In the genomic region with DNA sequence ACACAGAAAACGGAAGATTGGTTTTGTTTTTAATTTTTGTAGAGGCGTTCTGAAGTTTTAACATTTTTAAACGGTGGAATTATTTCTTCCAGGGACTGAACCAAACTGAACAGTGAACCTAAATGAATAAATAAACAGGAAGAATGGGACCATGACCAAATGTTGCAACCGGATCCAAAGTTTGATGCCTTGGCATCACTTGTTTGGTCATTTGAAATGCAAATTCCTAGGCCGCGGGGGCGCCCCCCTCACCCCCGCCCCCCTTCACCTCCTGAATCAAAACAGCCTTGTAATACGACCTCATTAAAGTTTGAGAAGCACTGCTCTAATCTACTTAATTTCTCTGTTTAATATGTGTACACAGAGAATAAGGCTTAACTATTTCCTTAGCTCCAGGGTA, we compare ENCODE assay signal across 27 cellular contexts. TPM values are rescaled to one million over a fixed set of nuclear protein-coding genes. Genes with fewer than 3 reads are reported as not detected.
A peak's percentile ranks its signal among the peaks of the same experiment; 100 is the strongest.
DNase-seq lines count a peak whose midpoint lies in the region; ATAC-seq and TF ChIP-seq lines count a peak whose summit lies in the region.
"Had no signal": no experiment of that assay in that cellular context is flagged by ENCODE, and none has a peak within 500 bp of the region (broad histone marks: within the 10 kb centered on the region; RNA-seq: fewer than 3 reads in every experiment).

No MANE protein-coding gene starts in this region.

- H3K4me2 ChIP-seq in H9 (ENCODE audit: insufficient read depth, insufficient read length, low read length): peak overlapping the region; percentile 47
- H3K4me2 ChIP-seq in neural progenitor cell: peak overlapping the region; percentile 70

- peaks cover 32% of the 10 kb centered on the region for H3F3A ChIP-seq in neural progenitor cell (ENCODE audit: low read depth)

- peaks cover 5% of the 10 kb centered on the region for H3K4me1 ChIP-seq in H9 (ENCODE audit: insufficient read depth, low read length)
- H3K4me1 ChIP-seq in neural progenitor cell: peaks cover 47% of the 10 kb centered on the region
- H3K4me1 ChIP-seq: gastroesophageal sphincter, sigmoid colon had no signal

- TF ChIP-seq CTCF in H9 (conservative IDR thresholded peaks at IDR 0.05): no peak
- no peak for TF ChIP-seq CTCF in activated B cell treated with CpG ODN at 0.5 μM for 24 hours (IDR thresholded peaks at IDR 0.05)
- no peak for TF ChIP-seq CTCF in neural progenitor cell (IDR thresholded peaks at IDR 0.05)

- intact Hi-C loops in activated B cell treated with CpG ODN at 0.5 μM for 24 hours (cut with micrococcal nuclease): no loop called here

- no peak overlapping the region for H3K23ac ChIP-seq in H9 (ENCODE audit: insufficient read length, low read depth, low read length)

- H3T11ph ChIP-seq in H9 (ENCODE audit: low read length): no peak overlapping the region

- CTCF ChIA-PET in activated B cell treated with CpG ODN at 0.5 μM for 24 hours (lab: Charles Lee): no interaction called here

- H3K56ac ChIP-seq in H9 (ENCODE audit: insufficient read length, low read depth, low read length): no peak overlapping the region

- H3K4me1 Mint-ChIP-seq in H9: peaks cover 47 to 66% of the 10 kb centered on the region in 2 experiments
- peaks cover 8% of the 10 kb centered on the region for H3K4me1 Mint-ChIP-seq in activated B cell treated with CpG ODN at 0.5 μM for 24 hours
- peaks cover 50% of the 10 kb centered on the region for H3K4me1 Mint-ChIP-seq in neural progenitor cell
- H3K4me1 Mint-ChIP-seq: activated CD4-positive, alpha-beta memory T cell treated with anti-CD3 and anti-CD28 coated beads, Interleukin-2, amount 10 ng/mL, durations not matched to agents 7 days and 5 days had no signal

- H3K27me3 ChIP-seq in H9 (ENCODE audit: insufficient read depth, low read length) (no peaks in the 10 kb centered on the region), neural progenitor cell (no peaks in the 10 kb centered on the region)

- H3K27ac ChIP-seq in H9 (ENCODE audit: insufficient read length, low read depth, low read length): no peak overlapping the region
- no peak overlapping the region for H3K27ac ChIP-seq in neural progenitor cell
- H3K27ac ChIP-seq: C4-2B, gastroesophageal sphincter, sigmoid colon had no signal

- H3K9ac ChIP-seq in H9 (ENCODE audit: extremely low read depth, insufficient read length, low read length) (no peak overlapping the region), neural progenitor cell (no peak overlapping the region)

- POLR2A ChIA-PET in activated B cell treated with CpG ODN at 0.5 μM for 24 hours (lab: Charles Lee): no interaction called here

- H3K27ac Mint-ChIP-seq in H9 (peak overlapping the region in 2 of 3 experiments; percentile 82 to 91; a peak in 4 of 7 replicates), activated B cell treated with CpG ODN at 0.5 μM for 24 hours (no peak overlapping the region), neural progenitor cell (no peak overlapping the region)
- H3K27ac Mint-ChIP-seq: activated CD4-positive, alpha-beta memory T cell treated with anti-CD3 and anti-CD28 coated beads, Interleukin-2, amount 10 ng/mL, durations not matched to agents 7 days and 5 days had no signal

- H3K36me3 Mint-ChIP-seq in H9 (ENCODE audit: insufficient read depth in 1 of 3, low read depth in 3 of 3): no peaks in the 10 kb centered on the region
- no peaks in the 10 kb centered on the region for H3K36me3 Mint-ChIP-seq in activated B cell treated with CpG ODN at 0.5 μM for 24 hours (ENCODE audit: low read depth)
- no peaks in the 10 kb centered on the region for H3K36me3 Mint-ChIP-seq in neural progenitor cell

- no peak overlapping the region for H3K4ac ChIP-seq in H9 (ENCODE audit: low read depth, low read length)

- no peak overlapping the region for H2AK5ac ChIP-seq in H9 (ENCODE audit: insufficient read length, low read length)

- H2BK12ac ChIP-seq in H9 (ENCODE audit: insufficient read length, low read depth, low read length): no peak overlapping the region

- no peak overlapping the region for H2BK5ac ChIP-seq in H9 (ENCODE audit: insufficient read length, low read length)

- H3K4me3 Mint-ChIP-seq in H9: peak overlapping the region; percentile 61 to 75
- H3K4me3 Mint-ChIP-seq in activated B cell treated with CpG ODN at 0.5 μM for 24 hours: peak overlapping the region; percentile 21
- peak overlapping the region; percentile 41 for H3K4me3 Mint-ChIP-seq in neural progenitor cell
- H3K4me3 Mint-ChIP-seq: activated CD4-positive, alpha-beta memory T cell treated with anti-CD3 and anti-CD28 coated beads, Interleukin-2, amount 10 ng/mL, durations not matched to agents 7 days and 5 days had no signal

- no peaks in the 10 kb centered on the region for H3K27me3 Mint-ChIP-seq in H9 (ENCODE audit: low read depth)
- peaks cover 23% of the 10 kb centered on the region for H3K27me3 Mint-ChIP-seq in activated B cell treated with CpG ODN at 0.5 μM for 24 hours
- H3K27me3 Mint-ChIP-seq in neural progenitor cell (ENCODE audit: insufficient read depth, low read depth): no peaks in the 10 kb centered on the region

- H2BK20ac ChIP-seq in H9 (ENCODE audit: low read depth, low read length, poor library complexity, severe bottlenecking): no peak overlapping the region

- no peak overlapping the region for H4K5ac ChIP-seq in H9 (ENCODE audit: insufficient read length, low read depth, low read length)

- no peak overlapping the region for H3K18ac ChIP-seq in H9 (ENCODE audit: insufficient read length, low read depth, low read length)

- H4K20me1 ChIP-seq in H9 (ENCODE audit: control insufficient read depth, insufficient read depth, insufficient read length): no peaks in the 10 kb centered on the region
- no peaks in the 10 kb centered on the region for H4K20me1 ChIP-seq in neural progenitor cell (ENCODE audit: low read depth)

- no peaks in the 10 kb centered on the region for H3K79me1 ChIP-seq in H9 (ENCODE audit: insufficient read depth, low read depth, low read length, poor library complexity, severe bottlenecking)

- no peak overlapping the region for H4K91ac ChIP-seq in H9 (ENCODE audit: insufficient read length, low read depth, low read length)

- peaks cover 4% of the 10 kb centered on the region for H3K23me2 ChIP-seq in H9 (ENCODE audit: insufficient read length, low read depth, low read length, poor library complexity, severe bottlenecking)

- no peak overlapping the region for H2BK15ac ChIP-seq in H9 (ENCODE audit: low read depth, low read length)

- H2AFZ ChIP-seq in H9 (ENCODE audit: low read length) (peak overlapping the region; percentile 84), neural progenitor cell (replicated peaks) (peak overlapping the region; percentile 87)

- H2BK120ac ChIP-seq in H9 (ENCODE audit: low read depth, low read length, poor library complexity, severe bottlenecking): no peak overlapping the region

- H3K79me2 ChIP-seq in H9 (ENCODE audit: insufficient read depth, low read length) (no peaks in the 10 kb centered on the region), neural progenitor cell (ENCODE audit: low read depth) (no peaks in the 10 kb centered on the region)

- ATAC-seq in activated B cell treated with CpG ODN at 0.5 μM for 24 hours (ENCODE audit: low read depth) (no peak), HG03520 (IDR thresholded peaks at IDR 0.05; ENCODE audit: unreplicated experiment) (no peak), GM19455 (IDR thresholded peaks at IDR 0.05; ENCODE audit: unreplicated experiment) (no peak)
- ATAC-seq: esophagus mucosa, gastroesophageal sphincter, left ventricle myocardium superior had no signal

- H3K4me3 ChIP-seq in iPS-11a (ENCODE audit: low read depth, low read length): peak overlapping the region; percentile 15
- H3K4me3 ChIP-seq in neural progenitor cell: peak overlapping the region; percentile 33
- H3K4me3 ChIP-seq: gastroesophageal sphincter, sigmoid colon had no signal

- no peak for DNase-seq in H9
- DNase-seq in activated B cell treated with CpG ODN at 0.5 μM for 24 hours: no peak
- DNase-seq in neural progenitor cell (ENCODE audit: low spot score): peak; percentile 24
- DNase-seq in activated CD4-positive, alpha-beta T cell treated with anti-CD3 and anti-CD28 coated beads, Interleukin-2, amount 50 U/mL, for 1 hour: no peak
- no peak for DNase-seq in mesenteric fat pad (ENCODE audit: low spot score)
- DNase-seq: ACHN; activated CD4-positive, alpha-beta memory T cell treated with anti-CD3 and anti-CD28 coated beads, Interleukin-2, amount 10 ng/mL, durations not matched to agents 7 days and 5 days; activated naive CD4-positive, alpha-beta T cell; activated T-cell treated with anti-CD3 and anti-CD28 coated beads for 4 hours; IMR-90; left ventricle myocardium superior; NCI-H146; NCI-H2171 treated with DMSO at 0.1 percent for 48 hours; NCI-H774; occipital lobe; SIG-M5; sigmoid colon had no signal

- no peaks in the 10 kb centered on the region for H3K36me3 ChIP-seq in neural progenitor cell
- H3K36me3 ChIP-seq: gastroesophageal sphincter, sigmoid colon had no signal

- no peak overlapping the region for H3K14ac ChIP-seq in H9 (ENCODE audit: insufficient read depth, low read length)

- H3K9me3 Mint-ChIP-seq in H9 (no peaks in the 10 kb centered on the region), activated B cell treated with CpG ODN at 0.5 μM for 24 hours (no peaks in the 10 kb centered on the region), neural progenitor cell (no peaks in the 10 kb centered on the region)
- H3K9me3 Mint-ChIP-seq: activated CD4-positive, alpha-beta memory T cell treated with anti-CD3 and anti-CD28 coated beads, Interleukin-2, amount 10 ng/mL, durations not matched to agents 7 days and 5 days had no signal

- H3K9me3 ChIP-seq in H9 (ENCODE audit: control insufficient read depth, low read depth, low read length) (no peaks in the 10 kb centered on the region), neural progenitor cell (ENCODE audit: low read depth) (no peaks in the 10 kb centered on the region)
- H3K9me3 ChIP-seq: gastroesophageal sphincter, sigmoid colon had no signal

- WGBS in H9 (ENCODE audit: extremely low coverage, insufficient read length, low lambda C conversion rate): no CpG with 5 or more reads among the region's 9 CpGs

- no peak overlapping the region for H4K8ac ChIP-seq in H9 (replicated peaks; ENCODE audit: insufficient read length, low read depth, low read length)

RNA-seq across cellular contexts. Expression of a gene that starts 5.9 kb away (rescaled TPM):
- total RNA-seq in H9 (2021) (not detected in 2 replicates), activated B cell treated with CpG ODN at 0.5 μM for 24 hours (not detected in 2 replicates), neural progenitor cell (ENCODE audit: low replicate concordance) (0.81 TPM in 1 of 2 replicates, not detected in the other), mesenteric fat pad (not detected)
- total RNA-seq: activated CD4-positive, alpha-beta memory T cell treated with anti-CD3 and anti-CD28 coated beads, Interleukin-2, amount 10 ng/mL, durations not matched to agents 7 days and 5 days; esophagus mucosa; gastroesophageal sphincter; IMR-90; left ventricle myocardium superior; MCF 10A; sigmoid colon; T-helper 1 cell treated with Interleukin-12 subunit alpha and Interleukin-12 subunit beta and Interleukin-4 antibody, amounts not matched to agents 30 ng/mL and 1 ng/mL, for 36 hours had no signal

RNA-seq across cellular contexts. Expression of a gene that starts 20.5 kb away (rescaled TPM):
- not detected in 2 replicates for total RNA-seq in H9 (2021)
- not detected in 2 replicates for total RNA-seq in activated B cell treated with CpG ODN at 0.5 μM for 24 hours
- total RNA-seq in neural progenitor cell (ENCODE audit: low replicate concordance): not detected in 2 replicates
- total RNA-seq in mesenteric fat pad: not detected
- total RNA-seq: activated CD4-positive, alpha-beta memory T cell treated with anti-CD3 and anti-CD28 coated beads, Interleukin-2, amount 10 ng/mL, durations not matched to agents 7 days and 5 days; esophagus mucosa; G401; gastroesophageal sphincter; IMR-90; left ventricle myocardium superior; MCF 10A; occipital lobe; sigmoid colon; T-helper 1 cell treated with Interleukin-12 subunit alpha and Interleukin-12 subunit beta and Interleukin-4 antibody, amounts not matched to agents 30 ng/mL and 1 ng/mL, for 36 hours; temporal lobe had no signal

RNA-seq across cellular contexts. Expression of a gene that starts 38.0 kb away (rescaled TPM):
- total RNA-seq in H9 (2021) (0.86 TPM in 1 of 2 replicates, not detected in the other), activated B cell treated with CpG ODN at 0.5 μM for 24 hours (not detected in 2 replicates), neural progenitor cell (ENCODE audit: low replicate concordance) (0.65 TPM in 1 of 2 replicates, not detected in the other), mesenteric fat pad (not detected)
- total RNA-seq: activated CD4-positive, alpha-beta memory T cell treated with anti-CD3 and anti-CD28 coated beads, Interleukin-2, amount 10 ng/mL, durations not matched to agents 7 days and 5 days; esophagus mucosa; G401; gastroesophageal sphincter; IMR-90; left ventricle myocardium superior; MCF 10A; occipital lobe; sigmoid colon; T-helper 1 cell treated with Interleukin-12 subunit alpha and Interleukin-12 subunit beta and Interleukin-4 antibody, amounts not matched to agents 30 ng/mL and 1 ng/mL, for 36 hours; temporal lobe had no signal

RNA-seq across cellular contexts. Expression of a gene that starts 54.3 kb away (rescaled TPM):
- total RNA-seq in H9 (2021) (not detected in 2 replicates), activated B cell treated with CpG ODN at 0.5 μM for 24 hours (not detected in 2 replicates), neural progenitor cell (ENCODE audit: low replicate concordance) (not detected in 2 replicates), mesenteric fat pad (not detected)
- total RNA-seq: activated CD4-positive, alpha-beta memory T cell treated with anti-CD3 and anti-CD28 coated beads, Interleukin-2, amount 10 ng/mL, durations not matched to agents 7 days and 5 days; esophagus mucosa; gastroesophageal sphincter; IMR-90; left ventricle myocardium superior; MCF 10A; occipital lobe; sigmoid colon; T-helper 1 cell treated with Interleukin-12 subunit alpha and Interleukin-12 subunit beta and Interleukin-4 antibody, amounts not matched to agents 30 ng/mL and 1 ng/mL, for 36 hours; temporal lobe had no signal

RNA-seq across cellular contexts. Expression of a gene that starts 59.6 kb away (rescaled TPM):
- total RNA-seq in H9 (2021) (not detected in 2 replicates), activated B cell treated with CpG ODN at 0.5 μM for 24 hours (not detected in 2 replicates), neural progenitor cell (ENCODE audit: low replicate concordance) (not detected in 2 replicates), mesenteric fat pad (not detected)
- total RNA-seq: activated CD4-positive, alpha-beta memory T cell treated with anti-CD3 and anti-CD28 coated beads, Interleukin-2, amount 10 ng/mL, durations not matched to agents 7 days and 5 days; esophagus mucosa; G401; gastroesophageal sphincter; IMR-90; left ventricle myocardium superior; MCF 10A; sigmoid colon; T-helper 1 cell treated with Interleukin-12 subunit alpha and Interleukin-12 subunit beta and Interleukin-4 antibody, amounts not matched to agents 30 ng/mL and 1 ng/mL, for 36 hours had no signal

Comparison
In these comparisons a context has a peak if more than half of its experiments do, and no peak if none do; other contexts are left out.
1. H3K27ac Mint-ChIP-seq: peak in H9 (2 of 3); none in activated B cell treated with CpG ODN at 0.5 μM for 24 hours (single experiment) and neural progenitor cell (single experiment).
2. Peak in every context shown above with its lines, with median percentiles within 50 percentile points of each other: H3K4me3 Mint-ChIP-seq.